Comparison of ENCODE assay signal across 8 cellular contexts in the genomic region with DNA sequence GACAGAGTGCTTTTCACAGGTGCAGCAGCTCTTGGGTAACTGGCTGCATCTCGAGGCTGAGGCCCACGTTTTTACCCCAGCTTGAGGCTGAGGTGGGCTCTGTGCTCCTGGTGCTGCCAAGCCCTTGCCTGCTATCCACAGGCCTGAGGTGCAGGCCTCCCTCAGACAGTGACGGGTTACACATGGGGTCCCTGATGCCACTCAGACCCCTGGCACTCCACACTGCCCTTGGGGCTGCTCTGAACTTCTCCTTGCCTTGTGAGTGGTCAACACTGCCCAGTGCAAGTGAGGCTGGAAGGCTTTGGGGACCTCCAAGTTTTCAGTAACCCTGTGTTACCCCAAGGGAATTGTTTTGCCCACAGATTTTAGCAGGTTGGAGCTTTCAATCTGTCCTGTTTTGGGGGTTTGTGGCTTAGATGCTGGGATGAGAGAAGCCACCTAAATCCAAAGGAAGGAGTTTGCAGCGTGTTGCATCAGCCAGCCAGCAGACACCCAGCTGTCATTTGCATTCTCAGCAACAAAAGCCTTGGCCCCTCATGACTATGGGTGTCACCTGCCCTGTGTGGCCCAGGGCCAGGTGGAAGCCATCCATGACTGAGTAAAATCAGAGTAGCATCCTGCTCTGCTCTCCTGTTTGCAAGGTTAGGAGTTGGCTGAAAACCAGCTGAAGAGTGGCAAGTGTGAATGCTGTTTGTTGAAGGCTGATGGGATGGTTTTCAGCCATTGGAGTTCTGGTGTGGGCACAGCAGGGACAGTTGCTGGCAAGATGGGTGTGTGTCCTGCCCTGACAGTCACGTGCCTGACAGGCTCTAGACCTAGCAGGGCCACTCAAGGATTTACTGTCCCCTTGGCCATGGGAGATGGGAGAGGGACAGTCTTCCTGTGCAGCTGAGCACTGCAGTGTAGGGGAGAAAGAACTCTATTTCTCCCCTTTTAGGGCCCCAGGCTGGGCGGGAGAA. TPM values are rescaled to one million over a fixed set of nuclear protein-coding genes. Genes with fewer than 3 reads are reported as not detected.
DNase-seq lines count a peak whose midpoint lies in the region; ATAC-seq and TF ChIP-seq lines count a peak whose summit lies in the region.

No MANE protein-coding gene starts in this region.

- CTCF ChIA-PET in HEK293 (lab: Yijun Ruan, JAX) = interaction anchor here (1.2 to 3.1 kb wide), 4 partner anchors 10 to 32 kb away, joined by 3 to 23 read pairs (median 6); no protein-coding TSS in a partner anchor

- ATAC-seq in HG02623 (IDR thresholded peaks at IDR 0.05; ENCODE audit: unreplicated experiment) = no peak

- no peak overlapping the region for H3K4me3 ChIP-seq in AG10803 (ENCODE audit: low read length)
- H3K4me3 ChIP-seq in HEK293 (ENCODE audit: low read depth, low read length) = no peak overlapping the region
- H3K4me3 ChIP-seq in fibroblast of villous mesenchyme (ENCODE audit: low read depth, low read length) = no peak overlapping the region

- H3K27ac ChIP-seq in HEK293 (ENCODE audit: extremely low read depth, low read depth, low read length) = peak overlapping the region; percentile 53

- DNase-seq in AG10803 (ENCODE audit: low read depth) (peak; percentile 82), RKO (ENCODE audit: low spot score) (peak; percentile 58), fibroblast of villous mesenchyme (ENCODE audit: low read depth) (peak; percentile 70), medulla oblongata (ENCODE audit: extremely low spot score) (no peak), AML-193 (lab: John Stamatoyannopoulos, UW) (no peak), SKM-1 treated with dmso at 0.1 percent for 144 hours (lab: John Stamatoyannopoulos, UW; ENCODE audit: unreplicated experiment) (no peak)

- H3K36me3 ChIP-seq in HEK293 (ENCODE audit: control insufficient read depth in 2 of 2, insufficient read depth in 1 of 2, low read length in 2 of 2) = peaks cover 38 to 63% of the 10 kb centered on the region in 2 experiments

- H3K4me1 ChIP-seq in HEK293 (ENCODE audit: control insufficient read depth, insufficient read depth, low read length) = peaks cover 7% of the 10 kb centered on the region

- H3K9me3 ChIP-seq in HEK293 (ENCODE audit: control insufficient read depth, insufficient read depth, low read depth, low read length) = no peaks in the 10 kb centered on the region

- TF ChIP-seq CTCF in AG10803 (conservative IDR thresholded peaks at IDR 0.05; ENCODE audit: low read length) (no peak), HEK293 (tag by site-specific recombination; IDR thresholded peaks at IDR 0.05) (no peak), fibroblast of villous mesenchyme (IDR thresholded peaks at IDR 0.05; ENCODE audit: insufficient read depth, low read depth, low read length) (no peak)

- POLR2A ChIA-PET in HEK293 (lab: Yijun Ruan, JAX) = interaction anchor here (0.7 kb wide), 1 partner anchor 327 kb away, joined by 3 read pairs; no protein-coding TSS in a partner anchor

TF ChIP-seq in HEK293, 187 proteins besides CTCF, POLR2A, EP300 and RAD21 (continues in another document):
- no peak for TF ChIP-seq ZNF155 (tag by site-specific recombination; IDR thresholded peaks at IDR 0.05)
- TF ChIP-seq, protein P1, sequence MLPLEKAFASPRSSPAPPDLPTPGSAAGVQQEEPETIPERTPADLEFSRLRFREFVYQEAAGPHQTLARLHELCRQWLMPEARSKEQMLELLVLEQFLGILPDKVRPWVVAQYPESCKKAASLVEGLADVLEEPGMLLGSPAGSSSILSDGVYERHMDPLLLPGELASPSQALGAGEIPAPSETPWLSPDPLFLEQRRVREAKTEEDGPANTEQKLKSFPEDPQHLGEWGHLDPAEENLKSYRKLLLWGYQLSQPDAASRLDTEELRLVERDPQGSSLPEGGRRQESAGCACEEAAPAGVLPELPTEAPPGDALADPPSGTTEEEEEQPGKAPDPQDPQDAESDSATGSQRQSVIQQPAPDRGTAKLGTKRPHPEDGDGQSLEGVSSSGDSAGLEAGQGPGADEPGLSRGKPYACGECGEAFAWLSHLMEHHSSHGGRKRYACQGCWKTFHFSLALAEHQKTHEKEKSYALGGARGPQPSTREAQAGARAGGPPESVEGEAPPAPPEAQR (tag by site-specific recombination; IDR thresholded peaks at IDR 0.05) = 0 out of 2 replicates have a peak, but pooled peaks have one; percentile 12
- no peak for TF ChIP-seq ZSCAN23 (tag by site-specific recombination; IDR thresholded peaks at IDR 0.05)
- TF ChIP-seq SETDB1 (IDR thresholded peaks at IDR 0.05; ENCODE audit: insufficient read length, low read length) = no peak
- TF ChIP-seq WT1 (tag by site-specific recombination; IDR thresholded peaks at IDR 0.05) = no peak
- peak; percentile 87; the same call in 1 of the 2 replicates for TF ChIP-seq ZNF324 (tag by site-specific recombination; IDR thresholded peaks at IDR 0.05)
- TF ChIP-seq, protein P2, sequence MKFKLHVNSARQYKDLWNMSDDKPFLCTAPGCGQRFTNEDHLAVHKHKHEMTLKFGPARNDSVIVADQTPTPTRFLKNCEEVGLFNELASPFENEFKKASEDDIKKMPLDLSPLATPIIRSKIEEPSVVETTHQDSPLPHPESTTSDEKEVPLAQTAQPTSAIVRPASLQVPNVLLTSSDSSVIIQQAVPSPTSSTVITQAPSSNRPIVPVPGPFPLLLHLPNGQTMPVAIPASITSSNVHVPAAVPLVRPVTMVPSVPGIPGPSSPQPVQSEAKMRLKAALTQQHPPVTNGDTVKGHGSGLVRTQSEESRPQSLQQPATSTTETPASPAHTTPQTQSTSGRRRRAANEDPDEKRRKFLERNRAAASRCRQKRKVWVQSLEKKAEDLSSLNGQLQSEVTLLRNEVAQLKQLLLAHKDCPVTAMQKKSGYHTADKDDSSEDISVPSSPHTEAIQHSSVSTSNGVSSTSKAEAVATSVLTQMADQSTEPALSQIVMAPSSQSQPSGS (tag by site-specific recombination; IDR thresholded peaks at IDR 0.05; ENCODE audit: low read depth) = 0 out of 2 replicates have a peak, but pooled peaks have one; percentile 45
- peak; percentile 49; the same call in 1 of the 2 replicates for TF ChIP-seq ZNF394 (tag by site-specific recombination; IDR thresholded peaks at IDR 0.05; ENCODE audit: borderline replicate concordance)
- 0 out of 2 replicates have a peak, but pooled peaks have one; percentile 14 for TF ChIP-seq FEZF1 (tag by site-specific recombination; IDR thresholded peaks at IDR 0.05)
- TF ChIP-seq ZNF214 (tag by site-specific recombination; IDR thresholded peaks at IDR 0.05; ENCODE audit: borderline replicate concordance) = no peak
- TF ChIP-seq, protein P3, sequence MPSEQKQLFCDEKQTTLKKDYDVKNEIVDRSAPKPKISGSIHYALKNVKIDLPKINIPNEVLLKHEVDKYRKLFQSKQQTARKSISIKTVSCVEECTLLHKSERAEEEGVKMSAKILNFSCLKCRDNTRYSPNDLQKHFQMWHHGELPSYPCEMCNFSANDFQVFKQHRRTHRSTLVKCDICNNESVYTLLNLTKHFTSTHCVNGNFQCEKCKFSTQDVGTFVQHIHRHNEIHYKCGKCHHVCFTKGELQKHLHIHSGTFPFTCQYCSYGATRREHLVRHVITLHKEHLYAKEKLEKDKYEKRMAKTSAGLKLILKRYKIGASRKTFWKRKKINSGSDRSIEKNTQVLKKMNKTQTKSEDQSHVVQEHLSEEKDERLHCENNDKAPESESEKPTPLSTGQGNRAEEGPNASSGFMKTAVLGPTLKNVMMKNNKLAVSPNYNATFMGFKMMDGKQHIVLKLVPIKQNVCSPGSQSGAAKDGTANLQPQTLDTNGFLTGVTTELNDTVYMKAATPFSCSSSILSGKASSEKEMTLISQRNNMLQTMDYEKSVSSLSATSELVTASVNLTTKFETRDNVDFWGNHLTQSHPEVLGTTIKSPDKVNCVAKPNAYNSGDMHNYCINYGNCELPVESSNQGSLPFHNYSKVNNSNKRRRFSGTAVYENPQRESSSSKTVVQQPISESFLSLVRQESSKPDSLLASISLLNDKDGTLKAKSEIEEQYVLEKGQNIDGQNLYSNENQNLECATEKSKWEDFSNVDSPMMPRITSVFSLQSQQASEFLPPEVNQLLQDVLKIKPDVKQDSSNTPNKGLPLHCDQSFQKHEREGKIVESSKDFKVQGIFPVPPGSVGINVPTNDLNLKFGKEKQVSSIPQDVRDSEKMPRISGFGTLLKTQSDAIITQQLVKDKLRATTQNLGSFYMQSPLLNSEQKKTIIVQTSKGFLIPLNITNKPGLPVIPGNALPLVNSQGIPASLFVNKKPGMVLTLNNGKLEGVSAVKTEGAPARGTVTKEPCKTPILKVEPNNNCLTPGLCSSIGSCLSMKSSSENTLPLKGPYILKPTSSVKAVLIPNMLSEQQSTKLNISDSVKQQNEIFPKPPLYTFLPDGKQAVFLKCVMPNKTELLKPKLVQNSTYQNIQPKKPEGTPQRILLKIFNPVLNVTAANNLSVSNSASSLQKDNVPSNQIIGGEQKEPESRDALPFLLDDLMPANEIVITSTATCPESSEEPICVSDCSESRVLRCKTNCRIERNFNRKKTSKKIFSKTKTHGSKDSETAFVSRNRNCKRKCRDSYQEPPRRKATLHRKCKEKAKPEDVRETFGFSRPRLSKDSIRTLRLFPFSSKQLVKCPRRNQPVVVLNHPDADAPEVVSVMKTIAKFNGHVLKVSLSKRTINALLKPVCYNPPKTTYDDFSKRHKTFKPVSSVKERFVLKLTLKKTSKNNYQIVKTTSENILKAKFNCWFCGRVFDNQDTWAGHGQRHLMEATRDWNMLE (tag by site-specific recombination; conservative IDR thresholded peaks at IDR 0.05; ENCODE audit: low read depth) = peak; percentile 55
- TF ChIP-seq OSR2 (tag by site-specific recombination; IDR thresholded peaks at IDR 0.05) = peak; percentile 51
- TF ChIP-seq ZNF239 (tag by site-specific recombination; IDR thresholded peaks at IDR 0.05) = no peak
- no peak for TF ChIP-seq KLF9 (tag by site-specific recombination; IDR thresholded peaks at IDR 0.05; ENCODE audit: low read depth)
- TF ChIP-seq ZNF785 (tag by site-specific recombination; IDR thresholded peaks at IDR 0.05) = no peak
- no peak for TF ChIP-seq ZXDB (tag by site-specific recombination; IDR thresholded peaks at IDR 0.05)
- TF ChIP-seq ZNF350 (tag by site-specific recombination; IDR thresholded peaks at IDR 0.05) = no peak
- no peak for TF ChIP-seq RBAK (tag by site-specific recombination; IDR thresholded peaks at IDR 0.05)
- TF ChIP-seq ZNF132 (tag by site-specific recombination; IDR thresholded peaks at IDR 0.05; ENCODE audit: borderline replicate concordance) = no peak
- TF ChIP-seq ZBTB21 (tag by site-specific recombination; IDR thresholded peaks at IDR 0.05) = peak; percentile 26; the same call in 1 of the 2 replicates
- TF ChIP-seq ZNF501 (tag by site-specific recombination; IDR thresholded peaks at IDR 0.05) = no peak
- 0 out of 2 replicates have a peak, but pooled peaks have one; percentile 75 for TF ChIP-seq ZNF561 (tag by site-specific recombination; IDR thresholded peaks at IDR 0.05; ENCODE audit: borderline replicate concordance)
- no peak for TF ChIP-seq ZFP37 (tag by site-specific recombination; IDR thresholded peaks at IDR 0.05)

RNA-seq across cellular contexts. Expression of a gene that starts 3.2 kb away (rescaled TPM):
- 41.9 and 57.3 TPM in 2 replicates for total RNA-seq in fibroblast of villous mesenchyme

Comparison
In these comparisons a context has a peak if more than half of its experiments do, and no peak if none do; other contexts are left out.
1. DNase-seq: peak in AG10803 (single experiment), RKO (single experiment) and fibroblast of villous mesenchyme (single experiment); none in medulla oblongata (single experiment), AML-193 (0 of 2) and SKM-1 treated with dmso at 0.1 percent for 144 hours (single experiment).